8 cellular contexts compared by ENCODE assay signal in the genomic region with DNA sequence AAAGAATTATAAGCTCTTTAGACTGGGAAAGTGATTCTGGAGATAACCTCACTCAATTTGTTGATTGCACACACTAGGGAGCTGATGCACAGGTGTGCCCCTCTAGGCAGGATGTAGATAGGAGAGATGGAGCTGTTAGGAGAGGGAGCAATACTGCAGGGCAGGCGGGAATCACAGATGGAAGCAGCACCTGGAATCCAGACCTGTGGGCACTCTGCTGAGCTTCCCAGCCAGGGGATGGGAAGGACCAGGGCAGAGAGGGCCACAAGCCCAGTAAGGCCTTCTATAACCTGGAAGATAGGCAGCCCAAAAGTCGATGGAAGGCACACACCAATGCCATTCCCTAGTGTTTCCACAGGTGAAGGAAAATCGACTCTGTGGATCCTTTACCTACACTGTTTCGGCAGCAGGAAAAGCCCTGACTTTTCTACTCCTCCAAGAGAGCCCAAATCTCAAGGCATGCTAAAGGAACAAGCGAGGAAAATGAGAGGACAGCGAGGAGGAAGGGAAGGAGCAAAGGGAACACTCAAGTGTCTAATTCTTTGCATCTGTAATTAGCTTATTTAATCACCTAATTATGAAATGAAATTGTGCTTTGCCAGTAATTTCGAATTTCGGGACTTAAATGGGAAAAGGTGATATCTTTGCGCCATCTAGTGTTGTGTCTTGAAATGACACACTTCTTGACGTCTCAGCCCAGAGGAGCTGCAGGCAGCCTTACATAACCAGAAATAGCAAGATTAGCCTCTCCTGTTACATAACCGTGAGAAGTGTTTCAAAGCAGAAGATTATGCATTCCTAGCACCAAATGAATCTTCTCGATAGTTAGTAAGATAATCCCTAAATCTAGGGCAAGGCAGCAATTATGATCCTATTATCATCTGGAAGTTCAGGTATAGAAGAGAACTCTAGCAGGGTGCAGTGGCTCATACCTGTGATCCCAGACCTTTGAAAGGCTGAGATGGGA. TPM values are rescaled to one million over a fixed set of nuclear protein-coding genes. Genes with fewer than 3 reads are reported as not detected.
DNase-seq lines count a peak whose midpoint lies in the region; ATAC-seq and TF ChIP-seq lines count a peak whose summit lies in the region.

No MANE protein-coding gene starts in this region.

- H3K4me3 ChIP-seq in CD4-positive, alpha-beta memory T cell (ENCODE audit: low read length in 2 of 2) = no peak overlapping the region
- H3K4me3 ChIP-seq in brain microvascular endothelial cell (ENCODE audit: low read depth, low read length) (no peak overlapping the region), spleen (no peak overlapping the region)

- POLR2A ChIA-PET in CD4-positive, alpha-beta memory T cell (lab: Charles Lee; ENCODE audit: partially characterized antibody) = no interaction called here

- CTCF ChIA-PET in CD4-positive, alpha-beta memory T cell (lab: Charles Lee; ENCODE audit: partially characterized antibody) = interaction anchor here (0.8 to 2.7 kb wide), 11 partner anchors 9 to 997 kb away, joined by 3 to 8 read pairs (median 3); a partner anchor contains a TSS

- 23 to 33% (median 28%) methylated on average over 12 of the region's 12 CpGs for WGBS in spleen, 5 donors

- no peaks in the 10 kb centered on the region for H3K27me3 ChIP-seq in CD4-positive, alpha-beta memory T cell (ENCODE audit: insufficient read depth, low read length)
- H3K27me3 ChIP-seq in brain microvascular endothelial cell (replicated peaks) (no peaks in the 10 kb centered on the region), spleen (replicated peaks in 1 of 7) (peaks cover 0 to 23% (median 0%) of the 10 kb centered on the region in 7 donors)

- no peaks in the 10 kb centered on the region for H3K9me3 ChIP-seq in CD4-positive, alpha-beta memory T cell (ENCODE audit: control insufficient read depth in 1 of 2, low read length in 2 of 2)
- H3K9me3 ChIP-seq in spleen = peaks cover 0 to 13% (median 2%) of the 10 kb centered on the region in 8 donors

- peaks cover 0 to 15% (median 3%) of the 10 kb centered on the region in 8 donors for H3K9me3 Mint-ChIP-seq in CD4-positive, alpha-beta memory T cell

- peak overlapping the region in 1 of 8 donors; percentile 4 for H3K4me3 Mint-ChIP-seq in CD4-positive, alpha-beta memory T cell

- TF ChIP-seq POLR2A in spleen (IDR thresholded peaks at IDR 0.05) = no peak

- peak; percentile 83 for ATAC-seq in GM18511 (IDR thresholded peaks at IDR 0.05; ENCODE audit: unreplicated experiment)
- peak; percentile 85 for ATAC-seq in HG03354 (IDR thresholded peaks at IDR 0.05; ENCODE audit: poor library complexity, severe bottlenecking, unreplicated experiment)
- no peak for ATAC-seq in GM21737 (IDR thresholded peaks at IDR 0.05; ENCODE audit: unreplicated experiment)

- no peaks in the 10 kb centered on the region for H3K36me3 ChIP-seq in CD4-positive, alpha-beta memory T cell (ENCODE audit: insufficient read depth, low read length)
- H3K36me3 ChIP-seq in brain microvascular endothelial cell (replicated peaks) (no peaks in the 10 kb centered on the region), spleen (no peaks in the 10 kb centered on the region)

- intact Hi-C loops in CD4-positive, alpha-beta memory T cell (cut with micrococcal nuclease) = no loop called here
- intact Hi-C loops in spleen (cut with DNase I; ENCODE audit: low total_unique reads) = no loop called here

- H3K4me1 ChIP-seq in CD4-positive, alpha-beta memory T cell (ENCODE audit: insufficient read depth, low read length) = no peaks in the 10 kb centered on the region
- peaks cover 0 to 12% (median 7%) of the 10 kb centered on the region in 6 donors for H3K4me1 ChIP-seq in spleen

- H3K36me3 Mint-ChIP-seq in CD4-positive, alpha-beta memory T cell = no peaks in the 10 kb centered on the region

- TF ChIP-seq CTCF in brain microvascular endothelial cell (IDR thresholded peaks at IDR 0.05; ENCODE audit: low read depth, low read length, missing control alignments) (peak; percentile 68), spleen (IDR thresholded peaks at IDR 0.05 in 8 of 11, conservative IDR thresholded peaks at IDR 0.05 in 3 of 11) (peak; percentile 58 to 89 (median 78))

- peaks cover 0 to 7% (median 3%) of the 10 kb centered on the region in 4 donors for H3K4me1 Mint-ChIP-seq in CD4-positive, alpha-beta memory T cell

- no peak overlapping the region for H3K27ac Mint-ChIP-seq in CD4-positive, alpha-beta memory T cell

- H3K27ac ChIP-seq in CD4-positive, alpha-beta memory T cell (ENCODE audit: low read depth, low read length) = no peak overlapping the region
- H3K27ac ChIP-seq in brain microvascular endothelial cell (no peak overlapping the region), spleen (no peak overlapping the region)

- H3K27me3 Mint-ChIP-seq in CD4-positive, alpha-beta memory T cell = peaks cover 13 to 24% of the 10 kb centered on the region in 2 donors

- peak in 4 of 5 donors; percentile 6 to 40 (median 28) for DNase-seq in CD4-positive, alpha-beta memory T cell
- DNase-seq in NCI-H774 (lab: John Stamatoyannopoulos, UW) = peak; percentile 28
- peak; percentile 73 for DNase-seq in brain microvascular endothelial cell
- DNase-seq in iPS-NIHi7 (ENCODE audit: extremely low spot score) = peak; percentile 73
- DNase-seq in spleen = no peak

- in situ Hi-C loops in brain microvascular endothelial cell (cut with HindIII; ENCODE audit: low pct_ligation_motif_present, low sequenced_read_pairs) = no loop called here

RNA-seq across cellular contexts. Expression of a gene that starts 31.0 kb away (rescaled TPM):
- 1 to 10 TPM; 2.1 to 2.2 TPM for total RNA-seq in CD4-positive, alpha-beta memory T cell
- polyA plus RNA-seq in CD4-positive, alpha-beta memory T cell = 1 to 10 TPM; 3.0 to 4.1 TPM
- total RNA-seq in spleen = 10 to 100 TPM in 2 of 7 donors, 1 to 10 TPM in 5; 5.7 to 14.8 (median 6.9) TPM
- polyA plus RNA-seq in spleen = under 1 TPM; 0.17 to 0.77 (median 0.44) TPM
